ENCODE assay signal across 1 cellular context in the genomic region with DNA sequence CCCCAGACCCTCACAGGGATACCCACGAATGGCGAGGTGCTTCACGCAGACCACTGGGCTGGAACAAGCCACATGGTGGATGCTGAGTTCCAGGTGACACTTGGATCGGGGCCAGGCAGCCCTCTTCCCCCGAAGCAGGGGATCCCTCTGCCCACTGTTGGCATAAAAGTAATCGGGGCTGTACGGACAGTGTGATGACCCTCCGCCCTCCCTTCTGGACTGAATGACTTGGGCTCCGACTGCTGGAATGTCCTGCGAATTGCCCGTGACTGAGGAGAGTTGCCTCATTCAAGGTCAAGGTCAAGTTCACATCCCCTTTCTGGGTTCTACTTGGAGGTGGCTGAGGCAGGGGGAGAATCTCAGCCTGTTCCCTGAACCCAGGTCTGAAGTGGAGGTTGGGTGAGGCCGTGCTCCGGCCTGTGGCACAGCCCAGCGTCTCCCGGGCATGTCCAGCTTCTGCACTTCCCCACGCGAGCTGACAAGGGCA.
TF ChIP-seq lines count a peak whose summit lies in the region.

No MANE protein-coding gene starts in this region.

TF ChIP-seq in HepG2, 621 proteins besides CTCF, POLR2A, EP300 and RAD21 (continued from another document):
- TF ChIP-seq, protein P1, sequence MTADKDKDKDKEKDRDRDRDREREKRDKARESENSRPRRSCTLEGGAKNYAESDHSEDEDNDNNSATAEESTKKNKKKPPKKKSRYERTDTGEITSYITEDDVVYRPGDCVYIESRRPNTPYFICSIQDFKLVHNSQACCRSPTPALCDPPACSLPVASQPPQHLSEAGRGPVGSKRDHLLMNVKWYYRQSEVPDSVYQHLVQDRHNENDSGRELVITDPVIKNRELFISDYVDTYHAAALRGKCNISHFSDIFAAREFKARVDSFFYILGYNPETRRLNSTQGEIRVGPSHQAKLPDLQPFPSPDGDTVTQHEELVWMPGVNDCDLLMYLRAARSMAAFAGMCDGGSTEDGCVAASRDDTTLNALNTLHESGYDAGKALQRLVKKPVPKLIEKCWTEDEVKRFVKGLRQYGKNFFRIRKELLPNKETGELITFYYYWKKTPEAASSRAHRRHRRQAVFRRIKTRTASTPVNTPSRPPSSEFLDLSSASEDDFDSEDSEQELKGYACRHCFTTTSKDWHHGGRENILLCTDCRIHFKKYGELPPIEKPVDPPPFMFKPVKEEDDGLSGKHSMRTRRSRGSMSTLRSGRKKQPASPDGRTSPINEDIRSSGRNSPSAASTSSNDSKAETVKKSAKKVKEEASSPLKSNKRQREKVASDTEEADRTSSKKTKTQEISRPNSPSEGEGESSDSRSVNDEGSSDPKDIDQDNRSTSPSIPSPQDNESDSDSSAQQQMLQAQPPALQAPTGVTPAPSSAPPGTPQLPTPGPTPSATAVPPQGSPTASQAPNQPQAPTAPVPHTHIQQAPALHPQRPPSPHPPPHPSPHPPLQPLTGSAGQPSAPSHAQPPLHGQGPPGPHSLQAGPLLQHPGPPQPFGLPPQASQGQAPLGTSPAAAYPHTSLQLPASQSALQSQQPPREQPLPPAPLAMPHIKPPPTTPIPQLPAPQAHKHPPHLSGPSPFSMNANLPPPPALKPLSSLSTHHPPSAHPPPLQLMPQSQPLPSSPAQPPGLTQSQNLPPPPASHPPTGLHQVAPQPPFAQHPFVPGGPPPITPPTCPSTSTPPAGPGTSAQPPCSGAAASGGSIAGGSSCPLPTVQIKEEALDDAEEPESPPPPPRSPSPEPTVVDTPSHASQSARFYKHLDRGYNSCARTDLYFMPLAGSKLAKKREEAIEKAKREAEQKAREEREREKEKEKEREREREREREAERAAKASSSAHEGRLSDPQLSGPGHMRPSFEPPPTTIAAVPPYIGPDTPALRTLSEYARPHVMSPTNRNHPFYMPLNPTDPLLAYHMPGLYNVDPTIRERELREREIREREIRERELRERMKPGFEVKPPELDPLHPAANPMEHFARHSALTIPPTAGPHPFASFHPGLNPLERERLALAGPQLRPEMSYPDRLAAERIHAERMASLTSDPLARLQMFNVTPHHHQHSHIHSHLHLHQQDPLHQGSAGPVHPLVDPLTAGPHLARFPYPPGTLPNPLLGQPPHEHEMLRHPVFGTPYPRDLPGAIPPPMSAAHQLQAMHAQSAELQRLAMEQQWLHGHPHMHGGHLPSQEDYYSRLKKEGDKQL (CRISPR knock-in tag; IDR thresholded peaks at IDR 0.05; ENCODE audit: low read depth), result no peak
- no peak for TF ChIP-seq ZNF543 (CRISPR knock-in tag; IDR thresholded peaks at IDR 0.05)
- TF ChIP-seq, protein P2, sequence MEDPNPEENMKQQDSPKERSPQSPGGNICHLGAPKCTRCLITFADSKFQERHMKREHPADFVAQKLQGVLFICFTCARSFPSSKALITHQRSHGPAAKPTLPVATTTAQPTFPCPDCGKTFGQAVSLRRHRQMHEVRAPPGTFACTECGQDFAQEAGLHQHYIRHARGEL (CRISPR knock-in tag; IDR thresholded peaks at IDR 0.05), result 0 out of 2 replicates have a peak, but pooled peaks have one; percentile 44
- TF ChIP-seq, protein P3, sequence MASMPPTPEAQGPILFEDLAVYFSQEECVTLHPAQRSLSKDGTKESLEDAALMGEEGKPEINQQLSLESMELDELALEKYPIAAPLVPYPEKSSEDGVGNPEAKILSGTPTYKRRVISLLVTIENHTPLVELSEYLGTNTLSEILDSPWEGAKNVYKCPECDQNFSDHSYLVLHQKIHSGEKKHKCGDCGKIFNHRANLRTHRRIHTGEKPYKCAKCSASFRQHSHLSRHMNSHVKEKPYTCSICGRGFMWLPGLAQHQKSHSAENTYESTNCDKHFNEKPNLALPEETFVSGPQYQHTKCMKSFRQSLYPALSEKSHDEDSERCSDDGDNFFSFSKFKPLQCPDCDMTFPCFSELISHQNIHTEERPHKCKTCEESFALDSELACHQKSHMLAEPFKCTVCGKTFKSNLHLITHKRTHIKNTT (CRISPR knock-in tag; IDR thresholded peaks at IDR 0.05), result no peak
- TF ChIP-seq CCDC6 (CRISPR knock-in tag; IDR thresholded peaks at IDR 0.05), result no peak
- peak; percentile 13; the same call in 1 of the 2 replicates for TF ChIP-seq SMC3 (IDR thresholded peaks at IDR 0.05; ENCODE audit: low read length)
- no peak for TF ChIP-seq ZFP82 (CRISPR knock-in tag; IDR thresholded peaks at IDR 0.05; ENCODE audit: borderline replicate concordance)
- TF ChIP-seq MEIS2 (CRISPR knock-in tag; IDR thresholded peaks at IDR 0.05), result no peak
- no peak for TF ChIP-seq GATAD1 (CRISPR knock-in tag; IDR thresholded peaks at IDR 0.05)
- TF ChIP-seq KDM5B (CRISPR knock-in tag; IDR thresholded peaks at IDR 0.05; ENCODE audit: borderline replicate concordance), result 0 out of 2 replicates have a peak, but pooled peaks have one; percentile 38
- TF ChIP-seq ZFP36 (IDR thresholded peaks at IDR 0.05; ENCODE audit: borderline replicate concordance, low read depth, low read length, partially characterized antibody), result no peak
- TF ChIP-seq FIP1L1 (IDR thresholded peaks at IDR 0.05; ENCODE audit: borderline replicate concordance, insufficient read depth, low read depth, low read length), result no peak
- no peak for TF ChIP-seq EZH2 (conservative IDR thresholded peaks at IDR 0.05; ENCODE audit: low read depth, low read length)
- TF ChIP-seq PHB2 (IDR thresholded peaks at IDR 0.05; ENCODE audit: partially characterized antibody), result no peak
- TF ChIP-seq ZKSCAN8 (CRISPR knock-in tag; IDR thresholded peaks at IDR 0.05; ENCODE audit: borderline replicate concordance), result no peak
- peak; percentile 84 for TF ChIP-seq SKI (IDR thresholded peaks at IDR 0.05; ENCODE audit: partially characterized antibody)
- no peak for TF ChIP-seq NFKBIZ (CRISPR knock-in tag; IDR thresholded peaks at IDR 0.05)
- no peak for TF ChIP-seq CBX2 (IDR thresholded peaks at IDR 0.05; ENCODE audit: low read depth, low read length)
- TF ChIP-seq CBX2 (CRISPR knock-in tag; IDR thresholded peaks at IDR 0.05; ENCODE audit: low read depth), result no peak
- TF ChIP-seq ZNF33A (CRISPR knock-in tag; IDR thresholded peaks at IDR 0.05; ENCODE audit: borderline replicate concordance), result no peak
- no peak for TF ChIP-seq TARDBP (CRISPR knock-in tag; IDR thresholded peaks at IDR 0.05)
- TF ChIP-seq, protein P4, sequence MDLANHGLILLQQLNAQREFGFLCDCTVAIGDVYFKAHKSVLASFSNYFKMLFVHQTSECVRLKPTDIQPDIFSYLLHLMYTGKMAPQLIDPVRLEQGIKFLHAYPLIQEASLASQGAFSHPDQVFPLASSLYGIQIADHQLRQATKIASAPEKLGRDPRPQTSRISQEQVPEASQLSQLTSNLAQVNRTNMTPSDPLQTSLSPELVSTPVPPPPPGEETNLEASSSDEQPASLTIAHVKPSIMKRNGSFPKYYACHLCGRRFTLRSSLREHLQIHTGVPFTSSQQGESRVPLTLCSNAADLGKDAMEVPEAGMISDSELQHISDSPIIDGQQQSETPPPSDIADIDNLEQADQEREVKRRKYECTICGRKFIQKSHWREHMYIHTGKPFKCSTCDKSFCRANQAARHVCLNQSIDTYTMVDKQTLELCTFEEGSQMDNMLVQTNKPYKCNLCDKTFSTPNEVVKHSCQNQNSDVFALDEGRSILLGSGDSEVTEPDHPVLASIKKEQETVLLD (CRISPR knock-in tag; IDR thresholded peaks at IDR 0.05; ENCODE audit: low read depth), result no peak
- peak; percentile 29; the same call in 1 of the 2 replicates for TF ChIP-seq GATAD2A (CRISPR knock-in tag; IDR thresholded peaks at IDR 0.05)
- no peak for TF ChIP-seq ZNF615 (CRISPR knock-in tag; IDR thresholded peaks at IDR 0.05; ENCODE audit: borderline replicate concordance)
- peak; percentile 32; the same call in 1 of the 2 replicates for TF ChIP-seq BCL6 (CRISPR knock-in tag; IDR thresholded peaks at IDR 0.05)
- TF ChIP-seq, protein P5, sequence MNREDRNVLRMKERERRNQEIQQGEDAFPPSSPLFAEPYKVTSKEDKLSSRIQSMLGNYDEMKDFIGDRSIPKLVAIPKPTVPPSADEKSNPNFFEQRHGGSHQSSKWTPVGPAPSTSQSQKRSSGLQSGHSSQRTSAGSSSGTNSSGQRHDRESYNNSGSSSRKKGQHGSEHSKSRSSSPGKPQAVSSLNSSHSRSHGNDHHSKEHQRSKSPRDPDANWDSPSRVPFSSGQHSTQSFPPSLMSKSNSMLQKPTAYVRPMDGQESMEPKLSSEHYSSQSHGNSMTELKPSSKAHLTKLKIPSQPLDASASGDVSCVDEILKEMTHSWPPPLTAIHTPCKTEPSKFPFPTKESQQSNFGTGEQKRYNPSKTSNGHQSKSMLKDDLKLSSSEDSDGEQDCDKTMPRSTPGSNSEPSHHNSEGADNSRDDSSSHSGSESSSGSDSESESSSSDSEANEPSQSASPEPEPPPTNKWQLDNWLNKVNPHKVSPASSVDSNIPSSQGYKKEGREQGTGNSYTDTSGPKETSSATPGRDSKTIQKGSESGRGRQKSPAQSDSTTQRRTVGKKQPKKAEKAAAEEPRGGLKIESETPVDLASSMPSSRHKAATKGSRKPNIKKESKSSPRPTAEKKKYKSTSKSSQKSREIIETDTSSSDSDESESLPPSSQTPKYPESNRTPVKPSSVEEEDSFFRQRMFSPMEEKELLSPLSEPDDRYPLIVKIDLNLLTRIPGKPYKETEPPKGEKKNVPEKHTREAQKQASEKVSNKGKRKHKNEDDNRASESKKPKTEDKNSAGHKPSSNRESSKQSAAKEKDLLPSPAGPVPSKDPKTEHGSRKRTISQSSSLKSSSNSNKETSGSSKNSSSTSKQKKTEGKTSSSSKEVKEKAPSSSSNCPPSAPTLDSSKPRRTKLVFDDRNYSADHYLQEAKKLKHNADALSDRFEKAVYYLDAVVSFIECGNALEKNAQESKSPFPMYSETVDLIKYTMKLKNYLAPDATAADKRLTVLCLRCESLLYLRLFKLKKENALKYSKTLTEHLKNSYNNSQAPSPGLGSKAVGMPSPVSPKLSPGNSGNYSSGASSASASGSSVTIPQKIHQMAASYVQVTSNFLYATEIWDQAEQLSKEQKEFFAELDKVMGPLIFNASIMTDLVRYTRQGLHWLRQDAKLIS (CRISPR knock-in tag; IDR thresholded peaks at IDR 0.05), result no peak
- no peak for TF ChIP-seq TCF7 (IDR thresholded peaks at IDR 0.05; ENCODE audit: low read depth)
- peak; percentile 52 to 53; a peak in 3 of 4 replicates for TF ChIP-seq NR2F1 (CRISPR knock-in tag; IDR thresholded peaks at IDR 0.05)
- TF ChIP-seq PITX1 (CRISPR knock-in tag; IDR thresholded peaks at IDR 0.05), result no peak
- TF ChIP-seq, protein P6, sequence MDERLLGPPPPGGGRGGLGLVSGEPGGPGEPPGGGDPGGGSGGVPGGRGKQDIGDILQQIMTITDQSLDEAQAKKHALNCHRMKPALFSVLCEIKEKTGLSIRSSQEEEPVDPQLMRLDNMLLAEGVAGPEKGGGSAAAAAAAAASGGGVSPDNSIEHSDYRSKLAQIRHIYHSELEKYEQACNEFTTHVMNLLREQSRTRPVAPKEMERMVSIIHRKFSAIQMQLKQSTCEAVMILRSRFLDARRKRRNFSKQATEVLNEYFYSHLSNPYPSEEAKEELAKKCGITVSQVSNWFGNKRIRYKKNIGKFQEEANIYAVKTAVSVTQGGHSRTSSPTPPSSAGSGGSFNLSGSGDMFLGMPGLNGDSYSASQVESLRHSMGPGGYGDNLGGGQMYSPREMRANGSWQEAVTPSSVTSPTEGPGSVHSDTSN (CRISPR knock-in tag; IDR thresholded peaks at IDR 0.05), result no peak
- TF ChIP-seq, protein P7, sequence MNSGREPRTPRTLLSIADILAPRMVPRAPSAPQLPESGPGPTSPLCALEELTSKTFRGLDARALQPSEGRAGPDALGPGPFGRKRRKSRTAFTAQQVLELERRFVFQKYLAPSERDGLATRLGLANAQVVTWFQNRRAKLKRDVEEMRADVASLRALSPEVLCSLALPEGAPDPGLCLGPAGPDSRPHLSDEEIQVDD (CRISPR knock-in tag; IDR thresholded peaks at IDR 0.05; ENCODE audit: borderline replicate concordance), result no peak
- TF ChIP-seq ZFY (CRISPR knock-in tag; IDR thresholded peaks at IDR 0.05), result no peak
- TF ChIP-seq ISX (CRISPR knock-in tag; conservative IDR thresholded peaks at IDR 0.05), result no peak
- TF ChIP-seq FOXC1 (CRISPR knock-in tag; IDR thresholded peaks at IDR 0.05; ENCODE audit: borderline replicate concordance), result no peak
- TF ChIP-seq ZSCAN9 (CRISPR knock-in tag; IDR thresholded peaks at IDR 0.05; ENCODE audit: borderline replicate concordance), result no peak
- TF ChIP-seq ZNF343 (CRISPR knock-in tag; IDR thresholded peaks at IDR 0.05), result no peak
- no peak for TF ChIP-seq JUND (CRISPR knock-in tag; IDR thresholded peaks at IDR 0.05)
- no peak for TF ChIP-seq U2AF1 (optimal IDR thresholded peaks at IDR 0.05; ENCODE audit: low read depth, low read length)
- no peak for TF ChIP-seq NFE2L1 (CRISPR knock-in tag; IDR thresholded peaks at IDR 0.05; ENCODE audit: borderline replicate concordance)
- TF ChIP-seq, protein P8, sequence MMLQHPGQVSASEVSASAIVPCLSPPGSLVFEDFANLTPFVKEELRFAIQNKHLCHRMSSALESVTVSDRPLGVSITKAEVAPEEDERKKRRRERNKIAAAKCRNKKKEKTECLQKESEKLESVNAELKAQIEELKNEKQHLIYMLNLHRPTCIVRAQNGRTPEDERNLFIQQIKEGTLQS (CRISPR knock-in tag; IDR thresholded peaks at IDR 0.05), result no peak
- no peak for TF ChIP-seq ZNF775 (CRISPR knock-in tag; IDR thresholded peaks at IDR 0.05; ENCODE audit: borderline replicate concordance)
